Comparison of ENCODE assay signal across 1 cellular context in genomic region chr22:22906907-22907550, GRCh38.
TF ChIP-seq lines count a peak whose summit lies in the region.

No MANE protein-coding gene starts in this region.

TF ChIP-seq in GM12878, 131 proteins besides CTCF, POLR2A, EP300 and RAD21 (continued from another document and continues in another):
- TF ChIP-seq ZBTB40 (IDR thresholded peaks at IDR 0.05; ENCODE audit: borderline replicate concordance) (no peak), SUZ12 (IDR thresholded peaks at IDR 0.05; ENCODE audit: unreplicated experiment) (no peak), PAX8 (IDR thresholded peaks at IDR 0.05) (no peak), FOXM1 (IDR thresholded peaks at IDR 0.05; ENCODE audit: low read depth, low read length) (0 out of 2 replicates have a peak, but pooled peaks have one; percentile 15), ETV6 (conservative IDR thresholded peaks at IDR 0.05 in 1 of 2, IDR thresholded peaks at IDR 0.05 in 1 of 2; ENCODE audit: borderline replicate concordance in 1 of 2, low read depth in 1 of 2) (no peak), MYC (IDR thresholded peaks at IDR 0.05; ENCODE audit: insufficient read depth, insufficient read length, insufficient replicate concordance, low read length, severe bottlenecking) (no peak), EED (IDR thresholded peaks at IDR 0.05; ENCODE audit: low read depth) (peak; percentile 84), IRF5 (IDR thresholded peaks at IDR 0.05; ENCODE audit: borderline replicate concordance) (no peak), BCL11A (IDR thresholded peaks at IDR 0.05; ENCODE audit: low read depth, low read length) (peak; percentile 59; the same call in 1 of the 2 replicates), EGR1 (IDR thresholded peaks at IDR 0.05; ENCODE audit: borderline replicate concordance in 1 of 2, low read depth in 2 of 2, low read length in 2 of 2) (no peak), SREBF2 (IDR thresholded peaks at IDR 0.05; ENCODE audit: low read length) (no peak), RFX5 (IDR thresholded peaks at IDR 0.05; ENCODE audit: low read depth, low read length) (no peak), STAT1 (conservative IDR thresholded peaks at IDR 0.05) (no peak), MLLT1 (IDR thresholded peaks at IDR 0.05) (no peak), TCF7 (IDR thresholded peaks at IDR 0.05; ENCODE audit: borderline replicate concordance) (no peak), CBX3 (IDR thresholded peaks at IDR 0.05; ENCODE audit: borderline replicate concordance, low read depth) (no peak), JUND (IDR thresholded peaks at IDR 0.05; ENCODE audit: low read depth, low read length) (no peak), MEF2B (IDR thresholded peaks at IDR 0.05; ENCODE audit: partially characterized antibody, poor library complexity, severe bottlenecking) (no peak), NR2C1 (IDR thresholded peaks at IDR 0.05) (no peak), SKIL (IDR thresholded peaks at IDR 0.05; ENCODE audit: low read depth, poor library complexity, severe bottlenecking) (no peak), RCOR1 (conservative IDR thresholded peaks at IDR 0.05; ENCODE audit: low read depth, low read length) (no peak), SREBF1 (IDR thresholded peaks at IDR 0.05; ENCODE audit: low read length) (no peak), SP1 (IDR thresholded peaks at IDR 0.05; ENCODE audit: low read depth, low read length) (no peak), E2F4 (IDR thresholded peaks at IDR 0.05; ENCODE audit: low read depth, low read length) (no peak), E2F8 (IDR thresholded peaks at IDR 0.05; ENCODE audit: low read depth, partially characterized antibody) (no peak), IKZF2 (IDR thresholded peaks at IDR 0.05) (no peak), YBX1 (IDR thresholded peaks at IDR 0.05) (no peak), MYB (IDR thresholded peaks at IDR 0.05; ENCODE audit: borderline replicate concordance, low read depth, low read length) (no peak), CHD1 (IDR thresholded peaks at IDR 0.05; ENCODE audit: low read depth, low read length) (no peak), KDM1A (IDR thresholded peaks at IDR 0.05; ENCODE audit: borderline replicate concordance) (no peak), ZNF207 (IDR thresholded peaks at IDR 0.05; ENCODE audit: borderline replicate concordance) (no peak), SUPT20H (IDR thresholded peaks at IDR 0.05; ENCODE audit: borderline replicate concordance, control insufficient read depth, low read depth, low read length) (no peak), IRF4 (IDR thresholded peaks at IDR 0.05; ENCODE audit: low read depth, low read length) (no peak), PML (IDR thresholded peaks at IDR 0.05; ENCODE audit: low read length) (peak; percentile 97; the same call in 1 of the 2 replicates), FOXK2 (IDR thresholded peaks at IDR 0.05) (no peak), YY1 (IDR thresholded peaks at IDR 0.05; ENCODE audit: low read depth, low read length) (no peak), TARDBP (IDR thresholded peaks at IDR 0.05; ENCODE audit: borderline replicate concordance) (peak; percentile 43; the same call in 1 of the 2 replicates), SMC3 (IDR thresholded peaks at IDR 0.05; ENCODE audit: borderline replicate concordance, low read length) (no peak), TCF3 (IDR thresholded peaks at IDR 0.05; ENCODE audit: borderline replicate concordance, insufficient read depth, low read depth, low read length) (no peak; the same call in 1 of the 2 replicates), MAX (IDR thresholded peaks at IDR 0.05; ENCODE audit: low read depth, low read length) (no peak), REST (IDR thresholded peaks at IDR 0.05; ENCODE audit: low read depth, low read length) (no peak), NKRF (conservative IDR thresholded peaks at IDR 0.05) (no peak), SPI1 (IDR thresholded peaks at IDR 0.05; ENCODE audit: borderline replicate concordance, insufficient read depth, low read depth, low read length) (no peak), WRNIP1 (IDR thresholded peaks at IDR 0.05; ENCODE audit: borderline replicate concordance, low read depth, low read length) (no peak), SRF (IDR thresholded peaks at IDR 0.05; ENCODE audit: low read depth in 2 of 2, low read length in 2 of 2) (no peak), CHD2 (IDR thresholded peaks at IDR 0.05; ENCODE audit: borderline replicate concordance, low read depth, low read length) (no peak)
